ENCODE assay signal across 12 cellular contexts in the genomic region with DNA sequence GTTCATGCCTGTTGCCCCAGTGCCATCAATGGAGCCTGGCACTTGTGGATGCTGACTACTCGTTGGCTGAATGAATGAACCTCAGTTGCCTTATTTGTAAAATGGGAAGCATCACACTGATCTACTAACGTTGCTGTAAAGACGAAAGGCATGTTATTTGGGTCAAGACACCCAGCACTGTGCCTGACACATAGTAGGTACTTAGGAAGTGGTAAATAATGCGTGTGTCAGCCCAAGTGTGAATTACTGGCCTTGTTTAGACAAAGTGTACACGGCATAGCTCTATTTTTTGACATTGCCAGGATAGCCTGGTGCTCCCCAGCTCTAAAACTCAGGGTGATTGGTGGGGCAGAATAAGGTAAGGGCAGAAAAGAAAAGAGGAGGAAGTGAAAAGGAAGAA. TPM values are rescaled to one million over a fixed set of nuclear protein-coding genes. Genes with fewer than 3 reads are reported as not detected.
DNase-seq lines count a peak whose midpoint lies in the region; ATAC-seq and TF ChIP-seq lines count a peak whose summit lies in the region.
"Had no signal": no experiment of that assay in that cellular context is flagged by ENCODE, and none has a peak within 500 bp of the region (broad histone marks: within the 10 kb centered on the region; RNA-seq: fewer than 3 reads in every experiment).

No MANE protein-coding gene starts in this region.

- H3K9me3 ChIP-seq in GM23248 (ENCODE audit: low read depth) (no peaks in the 10 kb centered on the region), body of pancreas (no peaks in the 10 kb centered on the region), lower lobe of right lung (no peaks in the 10 kb centered on the region), stomach smooth muscle (ENCODE audit: control insufficient read depth in 2 of 2, low read length in 2 of 2) (no peaks in the 10 kb centered on the region)

- H3K27ac ChIP-seq in GM23248 = peak overlapping the region; percentile 89
- H3K27ac ChIP-seq in body of pancreas = peak overlapping the region; percentile 79 to 89 (median 84)
- H3K27ac ChIP-seq in lower lobe of right lung = peak overlapping the region; percentile 78
- peak overlapping the region; percentile 90 for H3K27ac ChIP-seq in stomach smooth muscle (ENCODE audit: low read length)
- H3K27ac ChIP-seq: neural progenitor cell, WERI-Rb-1 had no signal

- peak overlapping the region; percentile 74 for H3K4me2 ChIP-seq in GM23248 (ENCODE audit: unreplicated experiment)
- H3K4me2 ChIP-seq: neural progenitor cell had no signal

- H2AFZ ChIP-seq in GM23248 = no peak overlapping the region
- H2AFZ ChIP-seq: neural progenitor cell had no signal

- DNase-seq in GM23248 (no peak), body of pancreas (no peak), lower lobe of right lung (no peak), RKO (ENCODE audit: low spot score) (no peak), HCEC 1CT (no peak), posterior vena cava (ENCODE audit: low spot score) (no peak)
- DNase-seq: NCI-H187 treated with DMSO at 0.1 percent for 48 hours, RPMI8226, WERI-Rb-1 had no signal

- no peaks in the 10 kb centered on the region for H4K20me1 ChIP-seq in GM23248 (ENCODE audit: insufficient read depth)

- no peak overlapping the region for H3K4me3 ChIP-seq in GM23248
- H3K4me3 ChIP-seq in body of pancreas = no peak overlapping the region
- no peak overlapping the region for H3K4me3 ChIP-seq in lower lobe of right lung
- H3K4me3 ChIP-seq in stomach smooth muscle (ENCODE audit: low read length in 2 of 2) = peak overlapping the region; percentile 6 to 64
- H3K4me3 ChIP-seq: neural progenitor cell had no signal

- H3K9me2 ChIP-seq in GM23248 (ENCODE audit: insufficient read depth) = no peaks in the 10 kb centered on the region

- no peak for TF ChIP-seq CTCF in body of pancreas (IDR thresholded peaks at IDR 0.05)
- TF ChIP-seq CTCF in lower lobe of right lung (IDR thresholded peaks at IDR 0.05) = no peak

- H3K79me2 ChIP-seq in GM23248 (ENCODE audit: insufficient read depth) = peaks cover 82% of the 10 kb centered on the region

- 73 to 74% methylated on average over 5 of the region's 5 CpGs for WGBS in GM23248 (ENCODE audit: low coverage in 1 of 2, low lambda C conversion rate in 2 of 2, missing lambda C conversion rate in 2 of 2), 2 experiments
- 86 to 87% methylated on average over 5 of the region's 5 CpGs for WGBS in body of pancreas, 2 donors

- in situ Hi-C loops in GM23248 (cut with MboI) = no loop called here

- no peak for ATAC-seq in body of pancreas
- ATAC-seq in lower lobe of right lung = no peak
- ATAC-seq in GM19463 (IDR thresholded peaks at IDR 0.05; ENCODE audit: unreplicated experiment) = no peak

- TF ChIP-seq POLR2A in body of pancreas (IDR thresholded peaks at IDR 0.05) = no peak

- peak overlapping the region; percentile 74 for H3K9ac ChIP-seq in GM23248
- peak overlapping the region in 1 of 2 donors; percentile 41 for H3K9ac ChIP-seq in stomach smooth muscle (ENCODE audit: low read length in 2 of 2)
- H3K9ac ChIP-seq: neural progenitor cell had no signal

- H3K4me1 ChIP-seq in GM23248 (ENCODE audit: insufficient read depth) = peaks cover 48% of the 10 kb centered on the region
- H3K4me1 ChIP-seq in body of pancreas = peaks cover 50% of the 10 kb centered on the region
- peaks cover 70% of the 10 kb centered on the region for H3K4me1 ChIP-seq in lower lobe of right lung
- H3K4me1 ChIP-seq in stomach smooth muscle (ENCODE audit: control insufficient read depth, insufficient read depth, low read length) = peaks cover 61% of the 10 kb centered on the region

- H3K36me3 ChIP-seq in GM23248 (ENCODE audit: low read depth) = no peaks in the 10 kb centered on the region
- H3K36me3 ChIP-seq in body of pancreas (replicated peaks in 1 of 2; ENCODE audit: insufficient read depth in 1 of 2, low read depth in 2 of 2) = no peaks in the 10 kb centered on the region
- no peaks in the 10 kb centered on the region for H3K36me3 ChIP-seq in lower lobe of right lung
- no peaks in the 10 kb centered on the region for H3K36me3 ChIP-seq in stomach smooth muscle (ENCODE audit: control insufficient read depth in 2 of 2, insufficient read depth in 2 of 2, low read length in 2 of 2)
- H3K36me3 ChIP-seq: neural progenitor cell, WERI-Rb-1 had no signal

- no peaks in the 10 kb centered on the region for H3K27me3 ChIP-seq in GM23248 (replicated peaks; ENCODE audit: insufficient read depth)
- H3K27me3 ChIP-seq in body of pancreas = no peaks in the 10 kb centered on the region
- H3K27me3 ChIP-seq in lower lobe of right lung (ENCODE audit: low read depth) = no peaks in the 10 kb centered on the region
- H3K27me3 ChIP-seq in stomach smooth muscle (ENCODE audit: control insufficient read depth in 1 of 2, insufficient read depth in 2 of 2, low read length in 2 of 2) = no peaks in the 10 kb centered on the region
- H3K27me3 ChIP-seq: neural progenitor cell had no signal

- peaks cover 51% of the 10 kb centered on the region for H3F3A ChIP-seq in GM23248 (ENCODE audit: insufficient read depth)

- intact Hi-C loops in body of pancreas (cut with DNase I) (no loop called here), lower lobe of right lung (cut with DNase I) (no loop called here), posterior vena cava (cut with DNase I) (no loop called here)

RNA-seq across cellular contexts. Expression of a gene that starts 27.4 kb away (rescaled TPM):
- total RNA-seq in GM23248 (2014; rRNA removed; shearing (Covaris generic)) = 233 and 235 TPM in 2 replicates
- 66.4 and 75.8 TPM in 2 replicates for polyA plus RNA-seq in GM23248 (2016; fragmentation: Nextera tagmentation; extraction: Ambion mirVana)
- total RNA-seq in body of pancreas (10 to 100 TPM; 46.5 to 93.1 TPM), lower lobe of right lung (177 TPM), posterior vena cava (100 to 1,000 TPM; 140 to 169 TPM)

Comparison
In these comparisons a context has a peak if more than half of its experiments do, and no peak if none do; other contexts are left out.
1. H3K4me3 ChIP-seq: peak in stomach smooth muscle (2 of 2); none in GM23248 (single experiment), body of pancreas (0 of 2) and lower lobe of right lung (single experiment).
2. Peak in every context shown above with its lines, with median percentiles within 50 percentile points of each other: H3K27ac ChIP-seq.